1 cellular context compared by ENCODE assay signal in the genomic region with DNA sequence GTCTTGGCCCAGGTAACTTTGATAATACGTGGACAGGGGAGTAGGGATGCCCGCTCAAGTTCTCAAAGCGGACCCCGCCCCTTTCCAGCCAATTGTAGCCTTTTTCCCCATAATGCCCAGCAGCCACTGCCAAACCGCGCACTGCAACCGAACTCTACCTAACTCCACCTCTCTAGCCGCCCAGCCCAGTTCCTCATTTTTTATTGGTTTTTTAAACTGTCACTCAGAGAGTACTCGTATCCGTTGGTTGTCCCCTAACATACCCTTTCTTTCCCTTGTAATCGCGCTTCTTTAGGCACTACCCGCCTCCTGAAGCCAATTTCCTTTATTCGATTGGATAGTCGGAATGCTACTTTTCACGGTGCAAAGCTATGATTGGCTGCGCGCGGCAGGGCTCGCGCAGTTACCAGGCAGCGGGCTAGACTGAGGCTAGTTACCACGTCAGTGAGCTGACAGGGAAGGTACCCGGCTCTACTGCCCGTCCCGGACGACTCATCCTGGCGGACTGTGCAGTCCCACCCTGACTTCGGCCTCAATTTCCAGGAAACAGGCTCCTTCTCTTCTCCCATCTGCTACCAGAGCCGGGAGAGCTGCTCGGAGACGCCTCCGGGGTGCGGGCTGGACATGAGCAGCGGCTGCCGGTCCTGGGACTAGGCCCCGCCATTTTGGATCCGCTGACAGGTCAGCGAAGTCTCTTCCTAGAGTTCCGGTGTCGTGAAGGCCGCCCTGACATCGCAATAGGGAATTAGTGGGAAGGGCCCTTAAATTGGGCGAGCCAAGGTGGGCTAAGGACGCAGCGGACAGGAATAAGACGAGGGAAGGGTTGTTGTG.
TF ChIP-seq lines count a peak whose summit lies in the region.

A gene with protein sequence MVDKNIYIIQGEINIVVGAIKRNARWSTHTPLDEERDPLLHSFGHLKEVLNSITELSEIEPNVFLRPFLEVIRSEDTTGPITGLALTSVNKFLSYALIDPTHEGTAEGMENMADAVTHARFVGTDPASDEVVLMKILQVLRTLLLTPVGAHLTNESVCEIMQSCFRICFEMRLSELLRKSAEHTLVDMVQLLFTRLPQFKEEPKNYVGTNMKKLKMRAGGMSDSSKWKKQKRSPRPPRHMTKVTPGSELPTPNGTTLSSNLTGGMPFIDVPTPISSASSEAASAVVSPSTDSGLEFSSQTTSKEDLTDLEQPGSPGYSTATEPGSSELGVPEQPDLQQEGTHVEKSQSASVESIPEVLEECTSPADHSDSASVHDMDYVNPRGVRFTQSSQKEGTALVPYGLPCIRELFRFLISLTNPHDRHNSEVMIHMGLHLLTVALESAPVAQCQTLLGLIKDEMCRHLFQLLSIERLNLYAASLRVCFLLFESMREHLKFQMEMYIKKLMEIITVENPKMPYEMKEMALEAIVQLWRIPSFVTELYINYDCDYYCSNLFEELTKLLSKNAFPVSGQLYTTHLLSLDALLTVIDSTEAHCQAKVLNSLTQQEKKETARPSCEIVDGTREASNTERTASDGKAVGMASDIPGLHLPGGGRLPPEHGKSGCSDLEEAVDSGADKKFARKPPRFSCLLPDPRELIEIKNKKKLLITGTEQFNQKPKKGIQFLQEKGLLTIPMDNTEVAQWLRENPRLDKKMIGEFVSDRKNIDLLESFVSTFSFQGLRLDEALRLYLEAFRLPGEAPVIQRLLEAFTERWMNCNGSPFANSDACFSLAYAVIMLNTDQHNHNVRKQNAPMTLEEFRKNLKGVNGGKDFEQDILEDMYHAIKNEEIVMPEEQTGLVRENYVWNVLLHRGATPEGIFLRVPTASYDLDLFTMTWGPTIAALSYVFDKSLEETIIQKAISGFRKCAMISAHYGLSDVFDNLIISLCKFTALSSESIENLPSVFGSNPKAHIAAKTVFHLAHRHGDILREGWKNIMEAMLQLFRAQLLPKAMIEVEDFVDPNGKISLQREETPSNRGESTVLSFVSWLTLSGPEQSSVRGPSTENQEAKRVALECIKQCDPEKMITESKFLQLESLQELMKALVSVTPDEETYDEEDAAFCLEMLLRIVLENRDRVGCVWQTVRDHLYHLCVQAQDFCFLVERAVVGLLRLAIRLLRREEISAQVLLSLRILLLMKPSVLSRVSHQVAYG (N-terminal part only) (plus strand): TSS at position 432 of the 831 bp plus-strand sequence. CDS start 13,407 bp downstream, outside the sequence.

TF ChIP-seq in HEK293, 187 proteins besides CTCF, POLR2A, EP300 and RAD21 (continued from another document and continues in another):
- TF ChIP-seq, protein P1, sequence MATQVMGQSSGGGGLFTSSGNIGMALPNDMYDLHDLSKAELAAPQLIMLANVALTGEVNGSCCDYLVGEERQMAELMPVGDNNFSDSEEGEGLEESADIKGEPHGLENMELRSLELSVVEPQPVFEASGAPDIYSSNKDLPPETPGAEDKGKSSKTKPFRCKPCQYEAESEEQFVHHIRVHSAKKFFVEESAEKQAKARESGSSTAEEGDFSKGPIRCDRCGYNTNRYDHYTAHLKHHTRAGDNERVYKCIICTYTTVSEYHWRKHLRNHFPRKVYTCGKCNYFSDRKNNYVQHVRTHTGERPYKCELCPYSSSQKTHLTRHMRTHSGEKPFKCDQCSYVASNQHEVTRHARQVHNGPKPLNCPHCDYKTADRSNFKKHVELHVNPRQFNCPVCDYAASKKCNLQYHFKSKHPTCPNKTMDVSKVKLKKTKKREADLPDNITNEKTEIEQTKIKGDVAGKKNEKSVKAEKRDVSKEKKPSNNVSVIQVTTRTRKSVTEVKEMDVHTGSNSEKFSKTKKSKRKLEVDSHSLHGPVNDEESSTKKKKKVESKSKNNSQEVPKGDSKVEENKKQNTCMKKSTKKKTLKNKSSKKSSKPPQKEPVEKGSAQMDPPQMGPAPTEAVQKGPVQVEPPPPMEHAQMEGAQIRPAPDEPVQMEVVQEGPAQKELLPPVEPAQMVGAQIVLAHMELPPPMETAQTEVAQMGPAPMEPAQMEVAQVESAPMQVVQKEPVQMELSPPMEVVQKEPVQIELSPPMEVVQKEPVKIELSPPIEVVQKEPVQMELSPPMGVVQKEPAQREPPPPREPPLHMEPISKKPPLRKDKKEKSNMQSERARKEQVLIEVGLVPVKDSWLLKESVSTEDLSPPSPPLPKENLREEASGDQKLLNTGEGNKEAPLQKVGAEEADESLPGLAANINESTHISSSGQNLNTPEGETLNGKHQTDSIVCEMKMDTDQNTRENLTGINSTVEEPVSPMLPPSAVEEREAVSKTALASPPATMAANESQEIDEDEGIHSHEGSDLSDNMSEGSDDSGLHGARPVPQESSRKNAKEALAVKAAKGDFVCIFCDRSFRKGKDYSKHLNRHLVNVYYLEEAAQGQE (tag by site-specific recombination; IDR thresholded peaks at IDR 0.05): 0 out of 2 replicates have a peak, but pooled peaks have one; percentile 17
- no peak for TF ChIP-seq HOXD13 (CRISPR knock-in tag; IDR thresholded peaks at IDR 0.05; ENCODE audit: borderline replicate concordance)
- TF ChIP-seq ZFHX2 (tag by site-specific recombination; conservative IDR thresholded peaks at IDR 0.05): no peak
- peak; percentile 59; the same call in 1 of the 2 replicates for TF ChIP-seq ZNF660 (tag by site-specific recombination; IDR thresholded peaks at IDR 0.05)
- TF ChIP-seq ZNF302 (tag by site-specific recombination; IDR thresholded peaks at IDR 0.05; ENCODE audit: low read depth): no peak
- peak; percentile 66 for TF ChIP-seq FEZF1 (tag by site-specific recombination; IDR thresholded peaks at IDR 0.05)
- no peak for TF ChIP-seq OSR2 (tag by site-specific recombination; IDR thresholded peaks at IDR 0.05)
- TF ChIP-seq ZNF112 (tag by site-specific recombination; IDR thresholded peaks at IDR 0.05): no peak
- TF ChIP-seq, protein P2, sequence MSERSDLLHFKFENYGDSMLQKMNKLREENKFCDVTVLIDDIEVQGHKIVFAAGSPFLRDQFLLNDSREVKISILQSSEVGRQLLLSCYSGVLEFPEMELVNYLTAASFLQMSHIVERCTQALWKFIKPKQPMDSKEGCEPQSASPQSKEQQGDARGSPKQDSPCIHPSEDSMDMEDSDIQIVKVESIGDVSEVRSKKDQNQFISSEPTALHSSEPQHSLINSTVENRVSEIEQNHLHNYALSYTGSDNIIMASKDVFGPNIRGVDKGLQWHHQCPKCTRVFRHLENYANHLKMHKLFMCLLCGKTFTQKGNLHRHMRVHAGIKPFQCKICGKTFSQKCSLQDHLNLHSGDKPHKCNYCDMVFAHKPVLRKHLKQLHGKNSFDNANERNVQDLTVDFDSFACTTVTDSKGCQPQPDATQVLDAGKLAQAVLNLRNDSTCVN (tag by site-specific recombination; optimal IDR thresholded peaks at IDR 0.05): peak; percentile 70
- peak; percentile 92 for TF ChIP-seq ZNF76 (tag by site-specific recombination; IDR thresholded peaks at IDR 0.05; ENCODE audit: borderline replicate concordance, low read depth)
- TF ChIP-seq ZNF169 (tag by site-specific recombination; IDR thresholded peaks at IDR 0.05): no peak
- peak; percentile 99 for TF ChIP-seq ZNF335 (tag by site-specific recombination; conservative IDR thresholded peaks at IDR 0.05)
- TF ChIP-seq ZBTB17 (tag by site-specific recombination; IDR thresholded peaks at IDR 0.05): peak; percentile 55
- TF ChIP-seq ZNF777 (tag by site-specific recombination; IDR thresholded peaks at IDR 0.05; ENCODE audit: borderline replicate concordance): no peak
- no peak for TF ChIP-seq TRIM28 (IDR thresholded peaks at IDR 0.05; ENCODE audit: borderline replicate concordance, low read length)
- no peak for TF ChIP-seq ZNF133 (tag by site-specific recombination; IDR thresholded peaks at IDR 0.05)
- TF ChIP-seq ZNF501 (tag by site-specific recombination; IDR thresholded peaks at IDR 0.05): peak; percentile 55
- no peak for TF ChIP-seq SALL2 (tag by site-specific recombination; IDR thresholded peaks at IDR 0.05; ENCODE audit: borderline replicate concordance)
- TF ChIP-seq, protein P3, sequence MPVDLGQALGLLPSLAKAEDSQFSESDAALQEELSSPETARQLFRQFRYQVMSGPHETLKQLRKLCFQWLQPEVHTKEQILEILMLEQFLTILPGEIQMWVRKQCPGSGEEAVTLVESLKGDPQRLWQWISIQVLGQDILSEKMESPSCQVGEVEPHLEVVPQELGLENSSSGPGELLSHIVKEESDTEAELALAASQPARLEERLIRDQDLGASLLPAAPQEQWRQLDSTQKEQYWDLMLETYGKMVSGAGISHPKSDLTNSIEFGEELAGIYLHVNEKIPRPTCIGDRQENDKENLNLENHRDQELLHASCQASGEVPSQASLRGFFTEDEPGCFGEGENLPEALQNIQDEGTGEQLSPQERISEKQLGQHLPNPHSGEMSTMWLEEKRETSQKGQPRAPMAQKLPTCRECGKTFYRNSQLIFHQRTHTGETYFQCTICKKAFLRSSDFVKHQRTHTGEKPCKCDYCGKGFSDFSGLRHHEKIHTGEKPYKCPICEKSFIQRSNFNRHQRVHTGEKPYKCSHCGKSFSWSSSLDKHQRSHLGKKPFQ (tag by site-specific recombination; IDR thresholded peaks at IDR 0.05): no peak
- TF ChIP-seq ZNF670 (tag by site-specific recombination; IDR thresholded peaks at IDR 0.05; ENCODE audit: low read depth): no peak
- TF ChIP-seq, protein P4, sequence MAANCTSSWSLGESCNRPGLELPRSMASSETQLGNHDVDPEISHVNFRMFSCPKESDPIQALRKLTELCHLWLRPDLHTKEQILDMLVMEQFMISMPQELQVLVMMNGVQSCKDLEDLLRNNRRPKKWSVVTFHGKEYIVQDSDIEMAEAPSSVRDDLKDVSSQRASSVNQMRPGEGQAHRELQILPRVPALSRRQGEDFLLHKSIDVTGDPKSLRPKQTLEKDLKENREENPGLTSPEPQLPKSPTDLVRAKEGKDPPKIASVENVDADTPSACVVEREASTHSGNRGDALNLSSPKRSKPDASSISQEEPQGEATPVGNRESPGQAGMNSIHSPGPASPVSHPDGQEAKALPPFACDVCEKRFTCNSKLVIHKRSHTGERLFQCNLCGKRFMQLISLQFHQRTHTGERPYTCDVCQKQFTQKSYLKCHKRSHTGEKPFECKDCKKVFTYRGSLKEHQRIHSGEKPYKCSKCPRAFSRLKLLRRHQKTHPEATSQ (tag by site-specific recombination; IDR thresholded peaks at IDR 0.05): no peak
- TF ChIP-seq ZBTB48 (tag by site-specific recombination; IDR thresholded peaks at IDR 0.05): peak; percentile 92
- TF ChIP-seq YY1 (tag by site-specific recombination; IDR thresholded peaks at IDR 0.05): peak; percentile 84; the same call in 1 of the 2 replicates
- TF ChIP-seq SP3 (tag by site-specific recombination; IDR thresholded peaks at IDR 0.05): peak; percentile 99
- TF ChIP-seq, protein P5, sequence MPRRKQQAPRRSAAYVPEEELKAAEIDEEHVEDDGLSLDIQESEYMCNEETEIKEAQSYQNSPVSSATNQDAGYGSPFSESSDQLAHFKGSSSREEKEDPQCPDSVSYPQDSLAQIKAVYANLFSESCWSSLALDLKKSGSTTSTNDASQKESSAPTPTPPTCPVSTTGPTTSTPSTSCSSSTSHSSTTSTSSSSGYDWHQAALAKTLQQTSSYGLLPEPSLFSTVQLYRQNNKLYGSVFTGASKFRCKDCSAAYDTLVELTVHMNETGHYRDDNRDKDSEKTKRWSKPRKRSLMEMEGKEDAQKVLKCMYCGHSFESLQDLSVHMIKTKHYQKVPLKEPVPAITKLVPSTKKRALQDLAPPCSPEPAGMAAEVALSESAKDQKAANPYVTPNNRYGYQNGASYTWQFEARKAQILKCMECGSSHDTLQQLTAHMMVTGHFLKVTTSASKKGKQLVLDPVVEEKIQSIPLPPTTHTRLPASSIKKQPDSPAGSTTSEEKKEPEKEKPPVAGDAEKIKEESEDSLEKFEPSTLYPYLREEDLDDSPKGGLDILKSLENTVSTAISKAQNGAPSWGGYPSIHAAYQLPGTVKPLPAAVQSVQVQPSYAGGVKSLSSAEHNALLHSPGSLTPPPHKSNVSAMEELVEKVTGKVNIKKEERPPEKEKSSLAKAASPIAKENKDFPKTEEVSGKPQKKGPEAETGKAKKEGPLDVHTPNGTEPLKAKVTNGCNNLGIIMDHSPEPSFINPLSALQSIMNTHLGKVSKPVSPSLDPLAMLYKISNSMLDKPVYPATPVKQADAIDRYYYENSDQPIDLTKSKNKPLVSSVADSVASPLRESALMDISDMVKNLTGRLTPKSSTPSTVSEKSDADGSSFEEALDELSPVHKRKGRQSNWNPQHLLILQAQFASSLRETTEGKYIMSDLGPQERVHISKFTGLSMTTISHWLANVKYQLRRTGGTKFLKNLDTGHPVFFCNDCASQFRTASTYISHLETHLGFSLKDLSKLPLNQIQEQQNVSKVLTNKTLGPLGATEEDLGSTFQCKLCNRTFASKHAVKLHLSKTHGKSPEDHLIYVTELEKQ (tag by site-specific recombination; IDR thresholded peaks at IDR 0.05; ENCODE audit: borderline replicate concordance): no peak
- peak; percentile 100 for TF ChIP-seq SP2 (tag by site-specific recombination; IDR thresholded peaks at IDR 0.05)
- 0 out of 2 replicates have a peak, but pooled peaks have one; percentile 7 for TF ChIP-seq RBAK (tag by site-specific recombination; IDR thresholded peaks at IDR 0.05)
- no peak for TF ChIP-seq ZNF514 (tag by site-specific recombination; IDR thresholded peaks at IDR 0.05)
- no peak for TF ChIP-seq ZBTB8A (tag by site-specific recombination; IDR thresholded peaks at IDR 0.05)
- TF ChIP-seq ZNF394 (tag by site-specific recombination; IDR thresholded peaks at IDR 0.05; ENCODE audit: borderline replicate concordance): no peak
- no peak for TF ChIP-seq ZNF530 (tag by site-specific recombination; IDR thresholded peaks at IDR 0.05; ENCODE audit: low read depth)
- TF ChIP-seq ZNF600 (tag by site-specific recombination; IDR thresholded peaks at IDR 0.05): peak; percentile 72
- no peak for TF ChIP-seq HOXC10 (CRISPR knock-in tag; IDR thresholded peaks at IDR 0.05)
- TF ChIP-seq ZNF654 (tag by site-specific recombination; IDR thresholded peaks at IDR 0.05; ENCODE audit: low read depth): no peak
- TF ChIP-seq ZFP69B (tag by site-specific recombination; IDR thresholded peaks at IDR 0.05): no peak
- no peak for TF ChIP-seq ZNF768 (tag by site-specific recombination; IDR thresholded peaks at IDR 0.05)
- peak; percentile 85 for TF ChIP-seq ZXDB (tag by site-specific recombination; IDR thresholded peaks at IDR 0.05)
- peak; percentile 81 for TF ChIP-seq KLF9 (tag by site-specific recombination; IDR thresholded peaks at IDR 0.05; ENCODE audit: low read depth)
- no peak for TF ChIP-seq ZNF658 (tag by site-specific recombination; IDR thresholded peaks at IDR 0.05)
- no peak for TF ChIP-seq ZNF830 (tag by site-specific recombination; IDR thresholded peaks at IDR 0.05; ENCODE audit: low read depth)
- TF ChIP-seq, protein P6, sequence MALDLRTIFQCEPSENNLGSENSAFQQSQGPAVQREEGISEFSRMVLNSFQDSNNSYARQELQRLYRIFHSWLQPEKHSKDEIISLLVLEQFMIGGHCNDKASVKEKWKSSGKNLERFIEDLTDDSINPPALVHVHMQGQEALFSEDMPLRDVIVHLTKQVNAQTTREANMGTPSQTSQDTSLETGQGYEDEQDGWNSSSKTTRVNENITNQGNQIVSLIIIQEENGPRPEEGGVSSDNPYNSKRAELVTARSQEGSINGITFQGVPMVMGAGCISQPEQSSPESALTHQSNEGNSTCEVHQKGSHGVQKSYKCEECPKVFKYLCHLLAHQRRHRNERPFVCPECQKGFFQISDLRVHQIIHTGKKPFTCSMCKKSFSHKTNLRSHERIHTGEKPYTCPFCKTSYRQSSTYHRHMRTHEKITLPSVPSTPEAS (tag by site-specific recombination; IDR thresholded peaks at IDR 0.05): no peak
- TF ChIP-seq ZNF132 (tag by site-specific recombination; IDR thresholded peaks at IDR 0.05; ENCODE audit: borderline replicate concordance): no peak
- TF ChIP-seq ZNF548 (tag by site-specific recombination; IDR thresholded peaks at IDR 0.05): no peak
- no peak for TF ChIP-seq ZNF184 (tag by site-specific recombination; IDR thresholded peaks at IDR 0.05)
- TF ChIP-seq SP7 (tag by site-specific recombination; IDR thresholded peaks at IDR 0.05): peak; percentile 71
- TF ChIP-seq HOXA7 (CRISPR knock-in tag; IDR thresholded peaks at IDR 0.05; ENCODE audit: borderline replicate concordance): no peak
- no peak for TF ChIP-seq TCF7L2 (IDR thresholded peaks at IDR 0.05; ENCODE audit: borderline replicate concordance, low read depth, low read length)
